In genomic region chr1:169894424-169895145, GRCh38 we compare ENCODE assay signal across 8 cellular contexts. TPM values are rescaled to one million over a fixed set of nuclear protein-coding genes. Genes with fewer than 3 reads are reported as not detected.
DNase-seq lines count a peak whose midpoint lies in the region; ATAC-seq, FAIRE-seq and TF ChIP-seq lines count a peak whose summit lies in the region.

No MANE protein-coding gene starts in this region.

- H3K4me3 ChIP-seq in A549 (peak overlapping the region; percentile 99), HEK293 (ENCODE audit: low read depth, low read length) (peak overlapping the region; percentile 19), astrocyte (ENCODE audit: insufficient read depth, low read depth, low read length) (peak overlapping the region; percentile 87), mesodermal cell (ENCODE audit: extremely low read depth, insufficient read depth, low read length, poor library complexity, severe bottlenecking) (peak overlapping the region; percentile 75)

- H3K9me3 ChIP-seq in A549 = no peaks in the 10 kb centered on the region
- no peaks in the 10 kb centered on the region for H3K9me3 ChIP-seq in HEK293 (ENCODE audit: control insufficient read depth, insufficient read depth, low read depth, low read length)
- H3K9me3 ChIP-seq in astrocyte (ENCODE audit: insufficient read depth, low read depth, low read length) = no peaks in the 10 kb centered on the region
- no peaks in the 10 kb centered on the region for H3K9me3 ChIP-seq in mesodermal cell (ENCODE audit: control insufficient read depth, low read length)

- H3K4me3 Mint-ChIP-seq in astrocyte (ENCODE audit: unreplicated experiment) = peak overlapping the region; percentile 92

- TF ChIP-seq EP300 in A549 (IDR thresholded peaks at IDR 0.05) = no peak

- H2AFZ ChIP-seq in astrocyte (ENCODE audit: low read depth, low read length) = peak overlapping the region; percentile 80

- H3K4me1 ChIP-seq in A549 = peaks cover 22% of the 10 kb centered on the region
- H3K4me1 ChIP-seq in HEK293 (ENCODE audit: control insufficient read depth, insufficient read depth, low read length) = peaks cover 17% of the 10 kb centered on the region
- peaks cover 8% of the 10 kb centered on the region for H3K4me1 ChIP-seq in astrocyte (ENCODE audit: insufficient read depth, low read length)
- peaks cover 5% of the 10 kb centered on the region for H3K4me1 ChIP-seq in mesodermal cell (ENCODE audit: control insufficient read depth, insufficient read depth, low read length, poor library complexity, severe bottlenecking)

- peaks cover 19% of the 10 kb centered on the region for H3K4me1 Mint-ChIP-seq in astrocyte (ENCODE audit: low read depth, unreplicated experiment)

- H3K27ac Mint-ChIP-seq in astrocyte (ENCODE audit: unreplicated experiment) = peak overlapping the region; percentile 100

- ATAC-seq in A549 = peak; percentile 2 to 6; a peak in 2 of 6 replicates
- no peak for ATAC-seq in HG02981 (IDR thresholded peaks at IDR 0.05; ENCODE audit: unreplicated experiment)
- no peak for ATAC-seq in GM21717 (IDR thresholded peaks at IDR 0.05; ENCODE audit: unreplicated experiment)
- ATAC-seq in HG02970 (IDR thresholded peaks at IDR 0.05; ENCODE audit: low FRiP score, unreplicated experiment) = no peak
- no peak for ATAC-seq in GM21390 (IDR thresholded peaks at IDR 0.05; ENCODE audit: unreplicated experiment)

- H3K27me3 Mint-ChIP-seq in astrocyte (ENCODE audit: low read depth, unreplicated experiment) = peaks cover 2% of the 10 kb centered on the region

- H3K36me3 ChIP-seq in HEK293 (ENCODE audit: control insufficient read depth in 2 of 2, insufficient read depth in 1 of 2, low read length in 2 of 2) (no peaks in the 10 kb centered on the region), astrocyte (ENCODE audit: insufficient read depth, low read length) (no peaks in the 10 kb centered on the region), mesodermal cell (ENCODE audit: control insufficient read depth, insufficient read depth, low read length) (no peaks in the 10 kb centered on the region)

- H3K27ac ChIP-seq in A549 (peak overlapping the region; percentile 94 to 96), HEK293 (ENCODE audit: extremely low read depth, low read depth, low read length) (no peak overlapping the region), astrocyte (ENCODE audit: low read depth, low read length) (peak overlapping the region; percentile 100), mesodermal cell (ENCODE audit: low read depth, low read length, severe bottlenecking) (peak overlapping the region; percentile 99)

- H3K9ac ChIP-seq in astrocyte (ENCODE audit: low read length) = peak overlapping the region; percentile 95

- TF ChIP-seq POLR2A in A549 (IDR thresholded peaks at IDR 0.05; ENCODE audit: low read length) = no peak

- no peak for TF ChIP-seq RAD21 in A549 (conservative IDR thresholded peaks at IDR 0.05 in 1 of 2, IDR thresholded peaks at IDR 0.05 in 1 of 2)

- peaks cover 38% of the 10 kb centered on the region for H3K79me2 ChIP-seq in astrocyte (ENCODE audit: insufficient read depth, low read length)

- POLR2A ChIA-PET in A549 (lab: Yijun Ruan, JAX) (interaction anchor here (1.0 to 2.1 kb wide), 6 partner anchors 8 to 638 kb away, joined by 4 to 8 read pairs (median 6); partner anchors contain the start of genes GORAB, KIFAP3 and SLC19A2), HEK293 (lab: Yijun Ruan, JAX) (interaction anchor here (0.7 to 2.3 kb wide), 8 partner anchors 7 to 101 kb away, joined by 3 to 16 read pairs (median 5); partner anchors contain the start of gene METTL18)

- no peak for TF ChIP-seq CTCF in A549 (IDR thresholded peaks at IDR 0.05)
- no peak for TF ChIP-seq CTCF in HEK293 (tag by site-specific recombination; IDR thresholded peaks at IDR 0.05)
- TF ChIP-seq CTCF in astrocyte (IDR thresholded peaks at IDR 0.05; ENCODE audit: insufficient read depth, low read depth, low read length) = no peak

- DNase-seq in A549 (ENCODE audit: low read depth in 1 of 2, low spot score in 1 of 2) (peak in 1 of 2 experiments; percentile 6), astrocyte (ENCODE audit: low read depth) (no peak)

- H4K20me1 ChIP-seq in astrocyte (ENCODE audit: insufficient read depth, low read length) = peaks cover 19% of the 10 kb centered on the region

- no peaks in the 10 kb centered on the region for H3K36me3 Mint-ChIP-seq in astrocyte (ENCODE audit: low read depth, unreplicated experiment)

- no peaks in the 10 kb centered on the region for H3K9me3 Mint-ChIP-seq in astrocyte (ENCODE audit: unreplicated experiment)

- FAIRE-seq in A549 (lab: Jason Lieb, UNC) (no peak), astrocyte (lab: Jason Lieb, UNC) (no peak)

- H3K27me3 ChIP-seq in astrocyte (ENCODE audit: insufficient read depth, low read length) = no peaks in the 10 kb centered on the region

- CTCF ChIA-PET in A549 (lab: Yijun Ruan, JAX) (interaction anchor here (1.1 to 1.2 kb wide), 2 partner anchors 12 to 180 kb away, joined by 3 to 4 read pairs; partner anchors contain the start of gene KIFAP3), HEK293 (lab: Yijun Ruan, JAX) (interaction anchor here (0.5 to 0.9 kb wide), 2 partner anchors 10 to 85 kb away, joined by 3 to 5 read pairs; no protein-coding TSS in a partner anchor)

- 27% methylated on average over 15 of the region's 15 CpGs for WGBS in A549 (ENCODE audit: missing lambda C conversion rate)
- WGBS in mesodermal cell (ENCODE audit: insufficient coverage in 2 of 2), 2 experiments = 61 to 64% methylated on average over 12 to 15 of the region's 15 CpGs

- H3K4me2 ChIP-seq in A549 = peak overlapping the region; percentile 76
- peak overlapping the region; percentile 96 for H3K4me2 ChIP-seq in astrocyte (ENCODE audit: low read length)

TF ChIP-seq in A549, 52 proteins besides CTCF, POLR2A, EP300 and RAD21:
- TF ChIP-seq PHF8 (IDR thresholded peaks at IDR 0.05; ENCODE audit: borderline replicate concordance, low read depth) = peak; percentile 35; the same call in 1 of the 2 replicates
- no peak for TF ChIP-seq MAZ (IDR thresholded peaks at IDR 0.05; ENCODE audit: borderline replicate concordance, low read depth, low read length)
- no peak for TF ChIP-seq FOSL2 (IDR thresholded peaks at IDR 0.05)
- TF ChIP-seq FOSL2 (CRISPR knock-in tag; IDR thresholded peaks at IDR 0.05) = 0 out of 2 replicates have a peak, but pooled peaks have one; percentile 0
- no peak for TF ChIP-seq HOXB5 (CRISPR knock-in tag; IDR thresholded peaks at IDR 0.05)
- TF ChIP-seq TP53 (CRISPR knock-in tag; IDR thresholded peaks at IDR 0.05) = no peak
- TF ChIP-seq MAFK (IDR thresholded peaks at IDR 0.05; ENCODE audit: partially characterized antibody) = peak; percentile 66
- TF ChIP-seq SREBF2 (IDR thresholded peaks at IDR 0.05) = no peak
- TF ChIP-seq, protein P1, sequence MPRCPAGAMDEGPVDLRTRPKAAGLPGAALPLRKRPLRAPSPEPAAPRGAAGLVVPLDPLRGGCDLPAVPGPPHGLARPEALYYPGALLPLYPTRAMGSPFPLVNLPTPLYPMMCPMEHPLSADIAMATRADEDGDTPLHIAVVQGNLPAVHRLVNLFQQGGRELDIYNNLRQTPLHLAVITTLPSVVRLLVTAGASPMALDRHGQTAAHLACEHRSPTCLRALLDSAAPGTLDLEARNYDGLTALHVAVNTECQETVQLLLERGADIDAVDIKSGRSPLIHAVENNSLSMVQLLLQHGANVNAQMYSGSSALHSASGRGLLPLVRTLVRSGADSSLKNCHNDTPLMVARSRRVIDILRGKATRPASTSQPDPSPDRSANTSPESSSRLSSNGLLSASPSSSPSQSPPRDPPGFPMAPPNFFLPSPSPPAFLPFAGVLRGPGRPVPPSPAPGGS (IDR thresholded peaks at IDR 0.05) = 0 out of 3 replicates have a peak, but pooled peaks have one; percentile 63

TF ChIP-seq in HEK293, 187 proteins besides CTCF, POLR2A, EP300 and RAD21:
- TF ChIP-seq ZNF664 (tag by site-specific recombination; IDR thresholded peaks at IDR 0.05) (peak; percentile 41; the same call in 1 of the 2 replicates), ZBTB20 (tag by site-specific recombination; IDR thresholded peaks at IDR 0.05) (no peak), KLF1 (tag by site-specific recombination; IDR thresholded peaks at IDR 0.05) (no peak)

RNA-seq across cellular contexts. Expression of gene SCYL3, which starts 0.9 kb away (rescaled TPM):
- polyA plus RNA-seq in A549 (2011; rRNA removed) (7.3 and 8.1 TPM in 2 replicates), A549 (2017; fragmentation: RNase III; extraction: RNeasy Plus Mini Kit Qiagen cat#74134 plus additional on column Dnase treatment) (2.6 to 3.5 TPM (median 3.2 TPM) in 3 replicates)
- polyA plus RNA-seq in A549 (2012; cell fraction: cytosol; rRNA removed) = 1.9 TPM in 2 replicates
- polyA plus RNA-seq in A549 (2012; cell fraction: nucleus; rRNA removed) = 1.7 and 1.9 TPM in 2 replicates
- 8.5 and 9.3 TPM in 2 replicates for polyA minus RNA-seq in A549 (2011; rRNA and poly(A)+ RNA removed)
- total RNA-seq in astrocyte = 5.6 and 6.2 TPM in 2 replicates
- 7.1 TPM for polyA plus RNA-seq in mesodermal cell (2013, experiment 1 of 2)
- polyA plus RNA-seq in mesodermal cell (2013, experiment 2 of 2) = 6.9 TPM

Comparison
In these comparisons a context has a peak if more than half of its experiments do, and no peak if none do; other contexts are left out.
1. ATAC-seq: peak in A549 (2 of 2); none in HG02981 (single experiment), GM21717 (single experiment), HG02970 (single experiment) and GM21390 (single experiment).
2. H3K4me3 ChIP-seq: peak in every context shown above with its lines; median percentile 99 in A549; 87 in astrocyte; 75 in mesodermal cell; 19 in HEK293.